In genomic region chr2:151189125-151189524, GRCh38 we compare ENCODE assay signal across 25 cellular contexts.
A peak's percentile ranks its signal among the peaks of the same experiment; 100 is the strongest.
DNase-seq lines count a peak whose midpoint lies in the region; ATAC-seq lines count a peak whose summit lies in the region.
"Had no signal": no experiment of that assay in that cellular context is flagged by ENCODE, and none has a peak within 500 bp of the region (broad histone marks: within the 10 kb centered on the region; RNA-seq: fewer than 3 reads in every experiment).

No MANE protein-coding gene starts in this region.

- H3K4me1 Mint-ChIP-seq in activated naive CD8-positive, alpha-beta T cell treated with anti-CD3 and anti-CD28 coated beads for 36 hours = peaks cover 4% of the 10 kb centered on the region
- H3K4me1 Mint-ChIP-seq in activated naive CD8-positive, alpha-beta T cell treated with anti-CD3 and anti-CD28 coated beads, Interleukin-2, amount 50 U/mL, for 24 hours = peaks cover 2% of the 10 kb centered on the region
- peaks cover 5% of the 10 kb centered on the region for H3K4me1 Mint-ChIP-seq in activated CD4-positive, alpha-beta memory T cell treated with anti-CD3 and anti-CD28 coated beads for 36 hours (ENCODE audit: low read depth)
- H3K4me1 Mint-ChIP-seq in naive thymus-derived CD8-positive, alpha-beta T cell = peaks cover 4 to 7% (median 5%) of the 10 kb centered on the region in 4 donors
- H3K4me1 Mint-ChIP-seq: IgD-negative memory B cell had no signal

- no peak overlapping the region for H3K27ac Mint-ChIP-seq in activated naive CD8-positive, alpha-beta T cell treated with anti-CD3 and anti-CD28 coated beads for 36 hours
- no peak overlapping the region for H3K27ac Mint-ChIP-seq in activated naive CD8-positive, alpha-beta T cell treated with anti-CD3 and anti-CD28 coated beads, Interleukin-2, amount 50 U/mL, for 24 hours
- no peak overlapping the region for H3K27ac Mint-ChIP-seq in activated CD4-positive, alpha-beta memory T cell treated with anti-CD3 and anti-CD28 coated beads for 36 hours
- peak overlapping the region in 3 of 10 donors; percentile 42 to 57 (median 52) for H3K27ac Mint-ChIP-seq in naive thymus-derived CD8-positive, alpha-beta T cell
- H3K27ac Mint-ChIP-seq: IgD-negative memory B cell; naive B cell; stimulated activated naive B cell treated with anti-CD40 and anti-IgM and Interleukin-4, amounts not matched to agents 10 μg/mL and 1 μg/mL and 100 μg/mL, for 72 hours had no signal

- CTCF ChIA-PET in activated CD4-positive, alpha-beta memory T cell treated with anti-CD3 and anti-CD28 coated beads for 36 hours (lab: Charles Lee) = no interaction called here

- H3K4me3 Mint-ChIP-seq in activated naive CD8-positive, alpha-beta T cell treated with anti-CD3 and anti-CD28 coated beads for 36 hours = no peak overlapping the region
- H3K4me3 Mint-ChIP-seq in activated naive CD8-positive, alpha-beta T cell treated with anti-CD3 and anti-CD28 coated beads, Interleukin-2, amount 50 U/mL, for 24 hours = no peak overlapping the region
- no peak overlapping the region for H3K4me3 Mint-ChIP-seq in activated CD4-positive, alpha-beta memory T cell treated with anti-CD3 and anti-CD28 coated beads for 36 hours
- peak overlapping the region in 1 of 10 donors; percentile 64 for H3K4me3 Mint-ChIP-seq in naive thymus-derived CD8-positive, alpha-beta T cell
- H3K4me3 Mint-ChIP-seq: brain; IgD-negative memory B cell; naive B cell; stimulated activated naive B cell treated with anti-CD40 and anti-IgM and Interleukin-4, amounts not matched to agents 10 μg/mL and 1 μg/mL and 100 μg/mL, for 72 hours had no signal

- peak; percentile 4 for DNase-seq in activated naive CD8-positive, alpha-beta T cell treated with anti-CD3 and anti-CD28 coated beads for 36 hours
- DNase-seq in activated naive CD8-positive, alpha-beta T cell treated with anti-CD3 and anti-CD28 coated beads, Interleukin-2, amount 50 U/mL, for 24 hours = no peak
- DNase-seq in HK-2 (ENCODE audit: unreplicated experiment) (peak; percentile 6), superior temporal gyrus (ENCODE audit: extremely low spot score) (no peak)
- peak; percentile 11 for DNase-seq in activated CD4-positive, alpha-beta memory T cell treated with anti-CD3 and anti-CD28 coated beads for 36 hours
- DNase-seq in naive thymus-derived CD8-positive, alpha-beta T cell = peak in 6 of 10 donors; percentile 1 to 73 (median 29)
- DNase-seq: activated T-cell treated with anti-CD3 and anti-CD28 coated beads, Interleukin-2, amount 50 U/mL, for 48 hours; C1 segment of cervical spinal cord; effector CD8-positive, alpha-beta T cell; foreskin melanocyte; GF-D8; GOT3; left ventricle myocardium inferior; naive B cell; NCI-H1417; NCI-H2081 treated with DMSO at 0.1 percent for 48 hours; NCI-H774; retina; SK-N-SH; stimulated activated CD4-positive, alpha-beta T cell treated with anti-CD3 and anti-CD28 coated beads, Interleukin-2, amount 100 ng/mL, for 48 hours; stimulated activated naive B cell treated with anti-CD40 and anti-IgM and Interleukin-4, amounts not matched to agents 10 μg/mL and 1 μg/mL and 100 μg/mL, for 72 hours had no signal

- no peak for ATAC-seq in activated naive CD8-positive, alpha-beta T cell treated with anti-CD3 and anti-CD28 coated beads, Interleukin-2, amount 50 U/mL, for 24 hours
- peak in 1 of 2 donors; percentile 22 for ATAC-seq in naive thymus-derived CD8-positive, alpha-beta T cell
- ATAC-seq in GM18858 (IDR thresholded peaks at IDR 0.05; ENCODE audit: unreplicated experiment) = no peak
- ATAC-seq: esophagus mucosa; stimulated activated naive B cell treated with anti-CD40 and anti-IgM and Interleukin-4, amounts not matched to agents 10 μg/mL and 1 μg/mL and 100 μg/mL, for 72 hours had no signal

- H3K27me3 Mint-ChIP-seq in activated naive CD8-positive, alpha-beta T cell treated with anti-CD3 and anti-CD28 coated beads for 36 hours = no peaks in the 10 kb centered on the region
- no peaks in the 10 kb centered on the region for H3K27me3 Mint-ChIP-seq in activated naive CD8-positive, alpha-beta T cell treated with anti-CD3 and anti-CD28 coated beads, Interleukin-2, amount 50 U/mL, for 24 hours
- H3K27me3 Mint-ChIP-seq in activated CD4-positive, alpha-beta memory T cell treated with anti-CD3 and anti-CD28 coated beads for 36 hours = no peaks in the 10 kb centered on the region
- peaks cover 0 to 1% (median 0%) of the 10 kb centered on the region in 5 donors for H3K27me3 Mint-ChIP-seq in naive thymus-derived CD8-positive, alpha-beta T cell
- H3K27me3 Mint-ChIP-seq: brain, IgD-negative memory B cell, naive B cell had no signal

- no peaks in the 10 kb centered on the region for H3K36me3 Mint-ChIP-seq in activated naive CD8-positive, alpha-beta T cell treated with anti-CD3 and anti-CD28 coated beads for 36 hours
- H3K36me3 Mint-ChIP-seq in activated naive CD8-positive, alpha-beta T cell treated with anti-CD3 and anti-CD28 coated beads, Interleukin-2, amount 50 U/mL, for 24 hours (ENCODE audit: low read depth) = no peaks in the 10 kb centered on the region
- no peaks in the 10 kb centered on the region for H3K36me3 Mint-ChIP-seq in activated CD4-positive, alpha-beta memory T cell treated with anti-CD3 and anti-CD28 coated beads for 36 hours
- H3K36me3 Mint-ChIP-seq in naive thymus-derived CD8-positive, alpha-beta T cell = no peaks in the 10 kb centered on the region
- H3K36me3 Mint-ChIP-seq: brain; IgD-negative memory B cell; naive B cell; stimulated activated naive B cell treated with anti-CD40 and anti-IgM and Interleukin-4, amounts not matched to agents 10 μg/mL and 1 μg/mL and 100 μg/mL, for 72 hours had no signal

- POLR2A ChIA-PET in activated CD4-positive, alpha-beta memory T cell treated with anti-CD3 and anti-CD28 coated beads for 36 hours (lab: Charles Lee) = no interaction called here
- POLR2A ChIA-PET in naive thymus-derived CD8-positive, alpha-beta T cell (lab: Charles Lee) = no interaction called here

- H3K9me3 Mint-ChIP-seq in activated naive CD8-positive, alpha-beta T cell treated with anti-CD3 and anti-CD28 coated beads for 36 hours = no peaks in the 10 kb centered on the region
- H3K9me3 Mint-ChIP-seq in activated naive CD8-positive, alpha-beta T cell treated with anti-CD3 and anti-CD28 coated beads, Interleukin-2, amount 50 U/mL, for 24 hours = no peaks in the 10 kb centered on the region
- no peaks in the 10 kb centered on the region for H3K9me3 Mint-ChIP-seq in activated CD4-positive, alpha-beta memory T cell treated with anti-CD3 and anti-CD28 coated beads for 36 hours
- no peaks in the 10 kb centered on the region for H3K9me3 Mint-ChIP-seq in naive thymus-derived CD8-positive, alpha-beta T cell
- H3K9me3 Mint-ChIP-seq: IgD-negative memory B cell; stimulated activated naive B cell treated with anti-CD40 and anti-IgM and Interleukin-4, amounts not matched to agents 10 μg/mL and 1 μg/mL and 100 μg/mL, for 72 hours had no signal

- intact Hi-C loops in activated CD4-positive, alpha-beta memory T cell treated with anti-CD3 and anti-CD28 coated beads for 36 hours (cut with micrococcal nuclease) = no loop called here

Comparison
In these comparisons a context has a peak if more than half of its experiments do, and no peak if none do; other contexts are left out.
1. DNase-seq: peak in activated naive CD8-positive, alpha-beta T cell treated with anti-CD3 and anti-CD28 coated beads for 36 hours (single experiment), HK-2 (single experiment), activated CD4-positive, alpha-beta memory T cell treated with anti-CD3 and anti-CD28 coated beads for 36 hours (single experiment) and naive thymus-derived CD8-positive, alpha-beta T cell (6 of 10); none in activated naive CD8-positive, alpha-beta T cell treated with anti-CD3 and anti-CD28 coated beads, Interleukin-2, amount 50 U/mL, for 24 hours (single experiment) and superior temporal gyrus (single experiment).